Comparison of ENCODE assay signal across 20 cellular contexts in genomic region chr10:79927111-79927828, GRCh38. TPM values are rescaled to one million over a fixed set of nuclear protein-coding genes. Genes with fewer than 3 reads are reported as not detected.
A peak's percentile ranks its signal among the peaks of the same experiment; 100 is the strongest.
DNase-seq lines count a peak whose midpoint lies in the region; ATAC-seq and TF ChIP-seq lines count a peak whose summit lies in the region.
"Had no signal": no experiment of that assay in that cellular context is flagged by ENCODE, and none has a peak within 500 bp of the region (broad histone marks: within the 10 kb centered on the region; RNA-seq: fewer than 3 reads in every experiment).

No MANE protein-coding gene starts in this region.

- peaks cover 0 to 4% (median 0%) of the 10 kb centered on the region in 4 donors for H3K36me3 ChIP-seq in liver (ENCODE audit: control insufficient read depth in 4 of 4, insufficient read depth in 3 of 4, low read depth in 1 of 4, low read length in 3 of 4)
- H3K36me3 ChIP-seq in testis (ENCODE audit: low read depth, missing control alignments), result no peaks in the 10 kb centered on the region
- H3K36me3 ChIP-seq in psoas muscle (ENCODE audit: insufficient read depth in 1 of 2, low read depth in 1 of 2), result peaks cover 0 to 8% of the 10 kb centered on the region in 2 donors
- H3K36me3 ChIP-seq in mesendoderm (ENCODE audit: control insufficient read depth, insufficient read depth, low read length), result no peaks in the 10 kb centered on the region
- H3K36me3 ChIP-seq: cardiac muscle cell had no signal

- H3K79me1 ChIP-seq in mesendoderm (ENCODE audit: low read length), result no peaks in the 10 kb centered on the region

- no peak overlapping the region for H3K23ac ChIP-seq in mesendoderm (ENCODE audit: low read length)

- H4K8ac ChIP-seq in mesendoderm (ENCODE audit: low read depth, low read length), result no peak overlapping the region

- DNase-seq in NCI-H510A treated with DMSO at 0.1 percent for 48 hours (lab: John Stamatoyannopoulos, UW) (peak; percentile 7), NCI-H510A (lab: John Stamatoyannopoulos, UW) (no peak), dorsolateral prefrontal cortex (peak in 7 of 10 donors; percentile 31 to 47 (median 41)), testis (peak; percentile 14), psoas muscle (no peak), mesendoderm (no peak)
- DNase-seq: activated B cell treated with CpG ODN at 0.5 μM for 24 hours; activated naive CD4-positive, alpha-beta T cell treated with anti-CD3 and anti-CD28 coated beads, Interleukin-2, amount 50 U/mL, for 16 hours; CD4-positive, alpha-beta memory T cell; immature natural killer cell; NCI-H1436; NCI-H69; T-helper 1 cell had no signal

- H3K4ac ChIP-seq in mesendoderm (ENCODE audit: low read depth, low read length), result no peak overlapping the region

- peaks cover 12 to 54% (median 45%) of the 10 kb centered on the region in 4 donors for H3K4me1 ChIP-seq in liver (ENCODE audit: control insufficient read depth in 4 of 4, insufficient read depth in 4 of 4, low read length in 3 of 4)
- H3K4me1 ChIP-seq in testis, result peaks cover 5% of the 10 kb centered on the region
- H3K4me1 ChIP-seq in psoas muscle, result no peaks in the 10 kb centered on the region
- no peaks in the 10 kb centered on the region for H3K4me1 ChIP-seq in mesendoderm (ENCODE audit: control insufficient read depth, low read depth, low read length)
- H3K4me1 ChIP-seq: A549 had no signal

- H2BK120ac ChIP-seq in mesendoderm (ENCODE audit: low read depth, low read length), result no peak overlapping the region

- H3K9me3 ChIP-seq in liver (ENCODE audit: control insufficient read depth in 4 of 4, low read length in 3 of 4), result no peaks in the 10 kb centered on the region
- no peaks in the 10 kb centered on the region for H3K9me3 ChIP-seq in testis
- H3K9me3 ChIP-seq in psoas muscle, result no peaks in the 10 kb centered on the region
- H3K9me3 ChIP-seq: A549 had no signal

- H3K79me2 ChIP-seq in mesendoderm (ENCODE audit: control insufficient read depth, insufficient read depth, low read length), result no peaks in the 10 kb centered on the region

- H3K4me2 ChIP-seq in mesendoderm (ENCODE audit: low read length), result no peak overlapping the region
- H3K4me2 ChIP-seq: A549 had no signal

- no peak for ATAC-seq in psoas muscle
- no peak for ATAC-seq in GM18909 (IDR thresholded peaks at IDR 0.05; ENCODE audit: poor library complexity, unreplicated experiment)
- ATAC-seq: A549, HCT116 had no signal

- no peak overlapping the region for H2BK15ac ChIP-seq in mesendoderm (replicated peaks; ENCODE audit: low read depth)

- intact Hi-C loops in dorsolateral prefrontal cortex (cut with DNase I), result loop anchor here (5.0 to 10.0 kb wide), 2 partner anchors 362 to 555 kb away; partner anchors contain the start of gene SFTPA2 (in 1 of the 2)
- intact Hi-C loops in testis (cut with DNase I; ENCODE audit: low total_unique reads), result no loop called here
- intact Hi-C loops in psoas muscle (cut with DNase I), result loop anchor here (5.0 to 10.0 kb wide), 3 partner anchors 102 to 552 kb away; partner anchors contain the start of genes SFTPA2 (in 2 of the 2) and NUTM2E (in 1 of the 2)

- H3K4me3 ChIP-seq in dorsolateral prefrontal cortex (no peak overlapping the region), liver (ENCODE audit: low read depth in 1 of 3, low read length in 3 of 3) (no peak overlapping the region), testis (no peak overlapping the region), psoas muscle (no peak overlapping the region), mesendoderm (ENCODE audit: low read length) (no peak overlapping the region)
- H3K4me3 ChIP-seq: A549, cardiac muscle cell had no signal

- no peak overlapping the region for H2AK5ac ChIP-seq in mesendoderm (ENCODE audit: low read length)

- H3K18ac ChIP-seq in mesendoderm (ENCODE audit: low read length), result no peak overlapping the region

- no peak for TF ChIP-seq CTCF in dorsolateral prefrontal cortex (IDR thresholded peaks at IDR 0.05 in 54 of 56, conservative IDR thresholded peaks at IDR 0.05 in 2 of 56; ENCODE audit: low read depth in 1 of 56, partially characterized antibody in 56 of 56)
- peak; percentile 41 for TF ChIP-seq CTCF in liver (IDR thresholded peaks at IDR 0.05; ENCODE audit: low read depth, low read length, missing input control)
- TF ChIP-seq CTCF in testis (IDR thresholded peaks at IDR 0.05), result no peak
- no peak for TF ChIP-seq CTCF in psoas muscle (IDR thresholded peaks at IDR 0.05)

- no peak overlapping the region for H2BK5ac ChIP-seq in mesendoderm (ENCODE audit: low read length)

- TF ChIP-seq POLR2A in testis (IDR thresholded peaks at IDR 0.05), result no peak

- peak in 1 of 2 donors; percentile 72 for TF ChIP-seq RAD21 in liver (IDR thresholded peaks at IDR 0.05)

- H3K27me3 ChIP-seq in dorsolateral prefrontal cortex, result peaks cover 0 to 10% (median 0%) of the 10 kb centered on the region in 45 donors
- no peaks in the 10 kb centered on the region for H3K27me3 ChIP-seq in liver (ENCODE audit: control insufficient read depth in 4 of 4, insufficient read depth in 4 of 4, low read length in 3 of 4)
- H3K27me3 ChIP-seq in testis, result no peaks in the 10 kb centered on the region
- H3K27me3 ChIP-seq in psoas muscle (ENCODE audit: insufficient read depth in 3 of 3, low read length in 2 of 3), result no peaks in the 10 kb centered on the region
- no peaks in the 10 kb centered on the region for H3K27me3 ChIP-seq in mesendoderm (ENCODE audit: insufficient read depth, low read length, poor library complexity)

- WGBS in liver, result 38% methylated on average over 3 of the region's 3 CpGs
- WGBS in testis, 2 donors, result 55 to 77% methylated on average over 3 of the region's 3 CpGs
- 49 to 75% (median 55%) methylated on average over 3 of the region's 3 CpGs for WGBS in psoas muscle, 3 donors
- no CpG with 5 or more reads among the region's 3 CpGs for WGBS in mesendoderm (ENCODE audit: extremely low coverage, insufficient coverage, low lambda C conversion rate)

- no peak overlapping the region for H4K5ac ChIP-seq in mesendoderm (ENCODE audit: low read length)

- H3K56ac ChIP-seq in mesendoderm (ENCODE audit: low read length), result no peak overlapping the region

- H3K9ac ChIP-seq in liver (ENCODE audit: low read depth in 1 of 2, low read length in 2 of 2) (no peak overlapping the region), mesendoderm (ENCODE audit: low read length) (no peak overlapping the region)

- peak overlapping the region in 55 of 59 donors; percentile 9 to 87 (median 71) for H3K27ac ChIP-seq in dorsolateral prefrontal cortex
- peak overlapping the region; percentile 81 to 88 for H3K27ac ChIP-seq in liver (ENCODE audit: low read depth in 1 of 2, low read length in 2 of 2)
- peak overlapping the region in 1 of 2 donors; percentile 32 for H3K27ac ChIP-seq in testis
- H3K27ac ChIP-seq in psoas muscle, result no peak overlapping the region
- H3K27ac ChIP-seq in mesendoderm (ENCODE audit: low read depth, low read length), result no peak overlapping the region
- H3K27ac ChIP-seq: A549, cardiac muscle cell had no signal

TF ChIP-seq in liver, 16 proteins besides CTCF, POLR2A, EP300 and RAD21 (continues in another document):
- TF ChIP-seq MAX (IDR thresholded peaks at IDR 0.05), result peak; percentile 88
- TF ChIP-seq YY1 (IDR thresholded peaks at IDR 0.05), result peak; percentile 93
- TF ChIP-seq REST (IDR thresholded peaks at IDR 0.05), result peak; percentile 84

RNA-seq across cellular contexts. Expression of gene SFTPD, which starts 21.6 kb away (rescaled TPM):
- 1 to 10 TPM in 105 of 120 experiments, under 1 TPM in 15; 0.40 to 5.5 (median 2.3) TPM for total RNA-seq in dorsolateral prefrontal cortex
- total RNA-seq in liver, result under 1 TPM in 1 of 2 donors, not detected in 1; 0.17 TPM
- polyA plus RNA-seq in liver, result under 1 TPM; 0.47 to 0.60 TPM
- 1 to 10 TPM in 1 of 2 donors, under 1 TPM in 1; 0.94 to 1.5 TPM for total RNA-seq in testis
- polyA plus RNA-seq in testis (ENCODE audit: insufficient read depth, low read depth, low replicate concordance), result 0.92 TPM
- total RNA-seq in psoas muscle, result under 1 TPM in 1 of 4 donors, not detected in 3; 0.21 TPM
- polyA plus RNA-seq in psoas muscle, result under 1 TPM in 2 of 3 donors, not detected in 1; 0.03 to 0.07 TPM
- 1.00 TPM for polyA plus RNA-seq in mesendoderm (2013, experiment 1 of 2)
- 0.84 TPM for polyA plus RNA-seq in mesendoderm (2013, experiment 2 of 2)
- total RNA-seq: CD4-positive, alpha-beta memory T cell; Daoy; fibroblast of villous mesenchyme had no signal
- polyA plus RNA-seq: CD4-positive, alpha-beta memory T cell; immature natural killer cell had no signal

Comparison
In these comparisons a context has a peak if more than half of its experiments do, and no peak if none do; other contexts are left out.
1. DNase-seq: peak in NCI-H510A treated with DMSO at 0.1 percent for 48 hours (single experiment), dorsolateral prefrontal cortex (7 of 10) and testis (single experiment); none in NCI-H510A (single experiment), psoas muscle (0 of 2) and mesendoderm (single experiment).
2. H3K27ac ChIP-seq: peak in dorsolateral prefrontal cortex (55 of 59) and liver (2 of 2); none in psoas muscle (single experiment) and mesendoderm (single experiment).